ENCODE assay signal across 16 cellular contexts in genomic region chr1:81329061-81329460, GRCh38.
DNase-seq lines count a peak whose midpoint lies in the region; ATAC-seq and TF ChIP-seq lines count a peak whose summit lies in the region.
"Had no signal": no experiment of that assay in that cellular context is flagged by ENCODE, and none has a peak within 500 bp of the region (broad histone marks: within the 10 kb centered on the region; RNA-seq: fewer than 3 reads in every experiment).

No MANE protein-coding gene starts in this region.

- H3K27ac Mint-ChIP-seq in GM23338 (no peak overlapping the region), neural crest cell (ENCODE audit: unreplicated experiment) (no peak overlapping the region)
- H3K27ac Mint-ChIP-seq in effector memory CD8-positive, alpha-beta T cell, result no peak overlapping the region
- H3K27ac Mint-ChIP-seq: CD4-positive, alpha-beta memory T cell; HFFc6 had no signal

- no peaks in the 10 kb centered on the region for H3K36me3 Mint-ChIP-seq in GM23338 (ENCODE audit: low read depth)
- no peaks in the 10 kb centered on the region for H3K36me3 Mint-ChIP-seq in neural crest cell (ENCODE audit: low read depth)
- no peaks in the 10 kb centered on the region for H3K36me3 Mint-ChIP-seq in effector memory CD8-positive, alpha-beta T cell (ENCODE audit: insufficient read depth)
- H3K36me3 Mint-ChIP-seq: CD4-positive, alpha-beta memory T cell had no signal

- no peaks in the 10 kb centered on the region for H3K27me3 ChIP-seq in GM23338 (ENCODE audit: insufficient read depth)
- no peaks in the 10 kb centered on the region for H3K27me3 ChIP-seq in prostate gland (replicated peaks; ENCODE audit: insufficient read depth)
- no peaks in the 10 kb centered on the region for H3K27me3 ChIP-seq in heart left ventricle
- H3K27me3 ChIP-seq: BE2C had no signal

- H3K4me1 ChIP-seq in GM23338 (ENCODE audit: insufficient read depth) (peaks cover 11% of the 10 kb centered on the region), prostate gland (replicated peaks) (no peaks in the 10 kb centered on the region), heart left ventricle (peaks cover 0 to 4% (median 0%) of the 10 kb centered on the region in 12 donors)
- H3K4me1 ChIP-seq: BE2C had no signal

- H3K9me2 ChIP-seq in GM23338 (ENCODE audit: insufficient read depth), result no peaks in the 10 kb centered on the region

- DNase-seq in GM23338 (ENCODE audit: low spot score) (no peak), NCI-H146 (lab: John Stamatoyannopoulos, UW) (peak; percentile 35), NCI-H748 treated with DMSO at 0.1 percent for 48 hours (lab: John Stamatoyannopoulos, UW) (peak; percentile 22), neural crest cell (ENCODE audit: low read depth, low spot score) (no peak), prostate gland (ENCODE audit: low spot score) (no peak), heart left ventricle (no peak)
- DNase-seq in effector memory CD8-positive, alpha-beta T cell, result no peak
- DNase-seq: BE2C; CD4-positive, alpha-beta memory T cell; DMS79; GOT3; H9; HFFc6; IMR-90 had no signal

- H3K27ac ChIP-seq in GM23338 (ENCODE audit: low read depth) (no peak overlapping the region), prostate gland (no peak overlapping the region), heart left ventricle (no peak overlapping the region)
- H3K27ac ChIP-seq: C4-2B had no signal

- 53% methylated on average over 2 of the region's 2 CpGs for WGBS in prostate gland
- 74 to 94% (median 89%) methylated on average over 2 of the region's 2 CpGs for WGBS in heart left ventricle, 4 donors

- no peak overlapping the region for H3K4me2 ChIP-seq in GM23338

- H3K4me3 ChIP-seq in GM23338 (no peak overlapping the region), prostate gland (no peak overlapping the region), heart left ventricle (no peak overlapping the region)
- H3K4me3 ChIP-seq: GM12878 had no signal

- no peaks in the 10 kb centered on the region for H3F3A ChIP-seq in GM23338 (replicated peaks; ENCODE audit: low read depth)

- H4K20me1 ChIP-seq in GM23338 (replicated peaks; ENCODE audit: insufficient read depth), result no peaks in the 10 kb centered on the region

- TF ChIP-seq CTCF in GM23338 (conservative IDR thresholded peaks at IDR 0.05; ENCODE audit: low read depth in 2 of 2) (no peak), neural crest cell (conservative IDR thresholded peaks at IDR 0.05) (no peak), prostate gland (IDR thresholded peaks at IDR 0.05) (no peak), heart left ventricle (IDR thresholded peaks at IDR 0.05) (no peak)

- TF ChIP-seq POLR2A in prostate gland (IDR thresholded peaks at IDR 0.05), result no peak
- TF ChIP-seq POLR2A in heart left ventricle (IDR thresholded peaks at IDR 0.05), result no peak

- H2AFZ ChIP-seq in GM23338, result no peak overlapping the region

- H3K27me3 Mint-ChIP-seq in GM23338 (ENCODE audit: insufficient read depth, low read depth, poor library complexity) (peaks cover 1% of the 10 kb centered on the region), neural crest cell (ENCODE audit: low read depth) (no peaks in the 10 kb centered on the region)
- no peaks in the 10 kb centered on the region for H3K27me3 Mint-ChIP-seq in effector memory CD8-positive, alpha-beta T cell
- H3K27me3 Mint-ChIP-seq: CD4-positive, alpha-beta memory T cell had no signal

- H3K9me3 Mint-ChIP-seq in GM23338 (no peaks in the 10 kb centered on the region), neural crest cell (no peaks in the 10 kb centered on the region)
- H3K9me3 Mint-ChIP-seq in effector memory CD8-positive, alpha-beta T cell, result peaks cover 9 to 11% of the 10 kb centered on the region in 2 donors
- H3K9me3 Mint-ChIP-seq: H9, HFFc6 had no signal

- H3K79me2 ChIP-seq in GM23338 (replicated peaks; ENCODE audit: insufficient read depth), result no peaks in the 10 kb centered on the region

- H3K4me1 Mint-ChIP-seq in GM23338, result peaks cover 23% of the 10 kb centered on the region
- H3K4me1 Mint-ChIP-seq in neural crest cell, result peaks cover 44% of the 10 kb centered on the region
- no peaks in the 10 kb centered on the region for H3K4me1 Mint-ChIP-seq in effector memory CD8-positive, alpha-beta T cell (ENCODE audit: low read depth in 2 of 2)
- H3K4me1 Mint-ChIP-seq: CD4-positive, alpha-beta memory T cell had no signal

- no peak overlapping the region for H3K4me3 Mint-ChIP-seq in GM23338
- H3K4me3 Mint-ChIP-seq in neural crest cell, result peak overlapping the region; percentile 18
- no peak overlapping the region for H3K4me3 Mint-ChIP-seq in effector memory CD8-positive, alpha-beta T cell
- H3K4me3 Mint-ChIP-seq: CD4-positive, alpha-beta memory T cell; H9; HFFc6 had no signal

- ATAC-seq in GM23338 (peak; percentile 53), heart left ventricle (no peak)
- no peak for ATAC-seq in effector memory CD8-positive, alpha-beta T cell (replicated peaks)
- ATAC-seq: GM12878 had no signal

- H3K36me3 ChIP-seq in GM23338 (ENCODE audit: insufficient read depth), result no peaks in the 10 kb centered on the region
- no peaks in the 10 kb centered on the region for H3K36me3 ChIP-seq in prostate gland
- H3K36me3 ChIP-seq in heart left ventricle, result no peaks in the 10 kb centered on the region
- H3K36me3 ChIP-seq: BE2C had no signal

- intact Hi-C loops in prostate gland (cut with DNase I), result no loop called here
- intact Hi-C loops in heart left ventricle (cut with DNase I), result no loop called here

- H3K9me3 ChIP-seq in prostate gland (no peaks in the 10 kb centered on the region), heart left ventricle (no peaks in the 10 kb centered on the region)
- H3K9me3 ChIP-seq: BE2C had no signal

TF ChIP-seq in GM23338, 12 proteins besides CTCF, POLR2A, EP300 and RAD21:
- TF ChIP-seq NANOG (IDR thresholded peaks at IDR 0.05; ENCODE audit: borderline replicate concordance) (no peak), EZH2 (IDR thresholded peaks at IDR 0.05; ENCODE audit: low read depth, unreplicated experiment) (no peak), JUNB (IDR thresholded peaks at IDR 0.05; ENCODE audit: unreplicated experiment) (no peak), CREB1 (CRISPR knock-in tag; IDR thresholded peaks at IDR 0.05; ENCODE audit: low read depth) (no peak), ZNF114 (CRISPR knock-in tag; IDR thresholded peaks at IDR 0.05) (no peak), STAT1 (IDR thresholded peaks at IDR 0.05; ENCODE audit: unreplicated experiment) (no peak), ZNF331 (CRISPR knock-in tag; IDR thresholded peaks at IDR 0.05; ENCODE audit: low read depth) (no peak)
- TF ChIP-seq, protein P1, sequence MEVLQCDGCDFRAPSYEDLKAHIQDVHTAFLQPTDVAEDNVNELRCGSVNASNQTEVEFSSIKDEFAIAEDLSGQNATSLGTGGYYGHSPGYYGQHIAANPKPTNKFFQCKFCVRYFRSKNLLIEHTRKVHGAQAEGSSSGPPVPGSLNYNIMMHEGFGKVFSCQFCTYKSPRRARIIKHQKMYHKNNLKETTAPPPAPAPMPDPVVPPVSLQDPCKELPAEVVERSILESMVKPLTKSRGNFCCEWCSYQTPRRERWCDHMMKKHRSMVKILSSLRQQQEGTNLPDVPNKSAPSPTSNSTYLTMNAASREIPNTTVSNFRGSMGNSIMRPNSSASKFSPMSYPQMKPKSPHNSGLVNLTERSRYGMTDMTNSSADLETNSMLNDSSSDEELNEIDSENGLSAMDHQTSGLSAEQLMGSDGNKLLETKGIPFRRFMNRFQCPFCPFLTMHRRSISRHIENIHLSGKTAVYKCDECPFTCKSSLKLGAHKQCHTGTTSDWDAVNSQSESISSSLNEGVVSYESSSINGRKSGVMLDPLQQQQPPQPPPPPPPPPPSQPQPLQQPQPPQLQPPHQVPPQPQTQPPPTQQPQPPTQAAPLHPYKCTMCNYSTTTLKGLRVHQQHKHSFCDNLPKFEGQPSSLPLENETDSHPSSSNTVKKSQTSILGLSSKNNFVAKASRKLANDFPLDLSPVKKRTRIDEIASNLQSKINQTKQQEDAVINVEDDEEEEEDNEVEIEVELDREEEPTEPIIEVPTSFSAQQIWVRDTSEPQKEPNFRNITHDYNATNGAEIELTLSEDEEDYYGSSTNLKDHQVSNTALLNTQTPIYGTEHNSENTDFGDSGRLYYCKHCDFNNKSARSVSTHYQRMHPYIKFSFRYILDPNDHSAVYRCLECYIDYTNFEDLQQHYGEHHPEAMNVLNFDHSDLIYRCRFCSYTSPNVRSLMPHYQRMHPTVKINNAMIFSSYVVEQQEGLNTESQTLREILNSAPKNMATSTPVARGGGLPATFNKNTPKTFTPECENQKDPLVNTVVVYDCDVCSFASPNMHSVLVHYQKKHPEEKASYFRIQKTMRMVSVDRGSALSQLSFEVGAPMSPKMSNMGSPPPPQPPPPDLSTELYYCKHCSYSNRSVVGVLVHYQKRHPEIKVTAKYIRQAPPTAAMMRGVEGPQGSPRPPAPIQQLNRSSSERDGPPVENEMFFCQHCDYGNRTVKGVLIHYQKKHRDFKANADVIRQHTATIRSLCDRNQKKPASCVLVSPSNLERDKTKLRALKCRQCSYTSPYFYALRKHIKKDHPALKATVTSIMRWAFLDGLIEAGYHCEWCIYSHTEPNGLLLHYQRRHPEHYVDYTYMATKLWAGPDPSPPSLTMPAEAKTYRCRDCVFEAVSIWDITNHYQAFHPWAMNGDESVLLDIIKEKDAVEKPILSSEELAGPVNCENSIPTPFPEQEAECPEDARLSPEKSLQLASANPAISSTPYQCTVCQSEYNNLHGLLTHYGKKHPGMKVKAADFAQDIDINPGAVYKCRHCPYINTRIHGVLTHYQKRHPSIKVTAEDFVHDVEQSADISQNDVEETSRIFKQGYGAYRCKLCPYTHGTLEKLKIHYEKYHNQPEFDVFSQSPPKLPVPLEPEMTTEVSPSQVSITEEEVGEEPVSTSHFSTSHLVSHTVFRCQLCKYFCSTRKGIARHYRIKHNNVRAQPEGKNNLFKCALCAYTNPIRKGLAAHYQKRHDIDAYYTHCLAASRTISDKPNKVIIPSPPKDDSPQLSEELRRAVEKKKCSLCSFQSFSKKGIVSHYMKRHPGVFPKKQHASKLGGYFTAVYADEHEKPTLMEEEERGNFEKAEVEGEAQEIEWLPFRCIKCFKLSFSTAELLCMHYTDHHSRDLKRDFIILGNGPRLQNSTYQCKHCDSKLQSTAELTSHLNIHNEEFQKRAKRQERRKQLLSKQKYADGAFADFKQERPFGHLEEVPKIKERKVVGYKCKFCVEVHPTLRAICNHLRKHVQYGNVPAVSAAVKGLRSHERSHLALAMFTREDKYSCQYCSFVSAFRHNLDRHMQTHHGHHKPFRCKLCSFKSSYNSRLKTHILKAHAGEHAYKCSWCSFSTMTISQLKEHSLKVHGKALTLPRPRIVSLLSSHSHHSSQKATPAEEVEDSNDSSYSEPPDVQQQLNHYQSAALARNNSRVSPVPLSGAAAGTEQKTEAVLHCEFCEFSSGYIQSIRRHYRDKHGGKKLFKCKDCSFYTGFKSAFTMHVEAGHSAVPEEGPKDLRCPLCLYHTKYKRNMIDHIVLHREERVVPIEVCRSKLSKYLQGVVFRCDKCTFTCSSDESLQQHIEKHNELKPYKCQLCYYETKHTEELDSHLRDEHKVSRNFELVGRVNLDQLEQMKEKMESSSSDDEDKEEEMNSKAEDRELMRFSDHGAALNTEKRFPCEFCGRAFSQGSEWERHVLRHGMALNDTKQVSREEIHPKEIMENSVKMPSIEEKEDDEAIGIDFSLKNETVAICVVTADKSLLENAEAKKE (CRISPR knock-in tag; IDR thresholded peaks at IDR 0.05), result no peak

Comparison
In these comparisons a context has a peak if more than half of its experiments do, and no peak if none do; other contexts are left out.
1. DNase-seq: peak in NCI-H146 (single experiment) and NCI-H748 treated with DMSO at 0.1 percent for 48 hours (single experiment); none in GM23338 (single experiment), neural crest cell (single experiment), prostate gland (single experiment), effector memory CD8-positive, alpha-beta T cell (0 of 3) and heart left ventricle (0 of 5).